In genomic region chr6:11139051-11139960, GRCh38 we compare ENCODE assay signal across 1 cellular context.
A peak's percentile ranks its signal among the peaks of the same experiment; 100 is the strongest.
TF ChIP-seq lines count a peak whose summit lies in the region.

No MANE protein-coding gene starts in this region.

TF ChIP-seq in GM12878, 131 proteins besides CTCF, POLR2A, EP300 and RAD21 (continued from another document):
- TF ChIP-seq IRF4 (IDR thresholded peaks at IDR 0.05; ENCODE audit: low read depth, low read length) (peak; percentile 32; the same call in 1 of the 2 replicates), PAX5 (IDR thresholded peaks at IDR 0.05; ENCODE audit: borderline replicate concordance, low read depth, low read length) (no peak), IKZF2 (IDR thresholded peaks at IDR 0.05) (peak; percentile 70 to 71), JUNB (IDR thresholded peaks at IDR 0.05) (peak; percentile 83), SMAD1 (IDR thresholded peaks at IDR 0.05; ENCODE audit: low read depth, partially characterized antibody) (no peak), YY1 (IDR thresholded peaks at IDR 0.05; ENCODE audit: low read depth, low read length) (peak; percentile 69; the same call in 1 of the 2 replicates), NFIC (IDR thresholded peaks at IDR 0.05; ENCODE audit: low read depth, low read length) (peak; percentile 74; the same call in 1 of the 2 replicates), DPF2 (IDR thresholded peaks at IDR 0.05) (peak; percentile 36; the same call in 1 of the 2 replicates), CREB1 (IDR thresholded peaks at IDR 0.05; ENCODE audit: low read depth) (0 out of 2 replicates have a peak, but pooled peaks have one; percentile 40), CREM (IDR thresholded peaks at IDR 0.05; ENCODE audit: low read depth) (peak; percentile 25; the same call in 1 of the 2 replicates), MTA3 (IDR thresholded peaks at IDR 0.05; ENCODE audit: borderline replicate concordance, low read length) (no peak), IKZF1 (conservative IDR thresholded peaks at IDR 0.05) (peak; percentile 61; the same call in 1 of the 2 replicates), ATF2 (IDR thresholded peaks at IDR 0.05; ENCODE audit: low read length) (peak; percentile 49; the same call in 1 of the 2 replicates), MYB (IDR thresholded peaks at IDR 0.05; ENCODE audit: borderline replicate concordance, low read depth, low read length) (no peak), CBFB (IDR thresholded peaks at IDR 0.05; ENCODE audit: low read depth) (no peak), BCL11A (IDR thresholded peaks at IDR 0.05; ENCODE audit: low read depth, low read length) (peak; percentile 59; the same call in 1 of the 2 replicates), FOXM1 (IDR thresholded peaks at IDR 0.05; ENCODE audit: low read depth, low read length) (peak; percentile 54; the same call in 1 of the 2 replicates), ASH2L (IDR thresholded peaks at IDR 0.05; ENCODE audit: borderline replicate concordance, low read depth) (no peak), NBN (IDR thresholded peaks at IDR 0.05) (peak; percentile 51; the same call in 1 of the 2 replicates), MTA2 (IDR thresholded peaks at IDR 0.05; ENCODE audit: low read depth) (peak; percentile 26; the same call in 1 of the 2 replicates)
- TF ChIP-seq, protein P1, sequence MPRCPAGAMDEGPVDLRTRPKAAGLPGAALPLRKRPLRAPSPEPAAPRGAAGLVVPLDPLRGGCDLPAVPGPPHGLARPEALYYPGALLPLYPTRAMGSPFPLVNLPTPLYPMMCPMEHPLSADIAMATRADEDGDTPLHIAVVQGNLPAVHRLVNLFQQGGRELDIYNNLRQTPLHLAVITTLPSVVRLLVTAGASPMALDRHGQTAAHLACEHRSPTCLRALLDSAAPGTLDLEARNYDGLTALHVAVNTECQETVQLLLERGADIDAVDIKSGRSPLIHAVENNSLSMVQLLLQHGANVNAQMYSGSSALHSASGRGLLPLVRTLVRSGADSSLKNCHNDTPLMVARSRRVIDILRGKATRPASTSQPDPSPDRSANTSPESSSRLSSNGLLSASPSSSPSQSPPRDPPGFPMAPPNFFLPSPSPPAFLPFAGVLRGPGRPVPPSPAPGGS (IDR thresholded peaks at IDR 0.05; ENCODE audit: borderline replicate concordance, insufficient read depth, low read depth, low read length, poor library complexity, severe bottlenecking): peak; percentile 55
- TF ChIP-seq, protein P2, sequence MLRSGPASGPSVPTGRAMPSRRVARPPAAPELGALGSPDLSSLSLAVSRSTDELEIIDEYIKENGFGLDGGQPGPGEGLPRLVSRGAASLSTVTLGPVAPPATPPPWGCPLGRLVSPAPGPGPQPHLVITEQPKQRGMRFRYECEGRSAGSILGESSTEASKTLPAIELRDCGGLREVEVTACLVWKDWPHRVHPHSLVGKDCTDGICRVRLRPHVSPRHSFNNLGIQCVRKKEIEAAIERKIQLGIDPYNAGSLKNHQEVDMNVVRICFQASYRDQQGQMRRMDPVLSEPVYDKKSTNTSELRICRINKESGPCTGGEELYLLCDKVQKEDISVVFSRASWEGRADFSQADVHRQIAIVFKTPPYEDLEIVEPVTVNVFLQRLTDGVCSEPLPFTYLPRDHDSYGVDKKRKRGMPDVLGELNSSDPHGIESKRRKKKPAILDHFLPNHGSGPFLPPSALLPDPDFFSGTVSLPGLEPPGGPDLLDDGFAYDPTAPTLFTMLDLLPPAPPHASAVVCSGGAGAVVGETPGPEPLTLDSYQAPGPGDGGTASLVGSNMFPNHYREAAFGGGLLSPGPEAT (IDR thresholded peaks at IDR 0.05; ENCODE audit: low read depth): peak; percentile 50; the same call in 1 of the 2 replicates
